Comparison of ENCODE assay signal across 15 cellular contexts in the genomic region with DNA sequence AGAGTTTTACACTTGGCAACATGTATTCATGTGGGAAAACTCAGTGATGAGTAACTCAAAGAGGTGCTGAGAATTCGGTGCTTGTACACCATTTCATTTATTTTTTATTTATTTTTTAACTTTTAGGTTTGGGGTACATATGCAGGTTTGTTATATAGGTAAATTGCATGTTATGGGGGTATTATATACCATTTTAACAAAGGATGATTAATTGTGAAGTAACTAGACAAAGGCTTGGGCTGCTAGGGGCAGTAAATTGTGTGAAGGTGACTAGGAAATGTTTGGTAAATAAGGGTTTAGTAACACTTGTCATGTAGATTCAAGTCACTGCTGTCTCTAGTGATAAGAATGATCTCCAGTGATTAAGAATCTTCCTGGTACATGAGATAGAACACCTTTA.
A peak's percentile ranks its signal among the peaks of the same experiment; 100 is the strongest.
DNase-seq lines count a peak whose midpoint lies in the region; ATAC-seq and TF ChIP-seq lines count a peak whose summit lies in the region.
"Had no signal": no experiment of that assay in that cellular context is flagged by ENCODE, and none has a peak within 500 bp of the region (broad histone marks: within the 10 kb centered on the region; RNA-seq: fewer than 3 reads in every experiment).

No MANE protein-coding gene starts in this region.

- no peaks in the 10 kb centered on the region; a peak in 1 of 3 replicates for H3K36me3 ChIP-seq in HEK293 (ENCODE audit: control insufficient read depth in 2 of 2, insufficient read depth in 1 of 2, low read length in 2 of 2)
- H3K36me3 ChIP-seq in psoas muscle (ENCODE audit: insufficient read depth in 1 of 2, low read depth in 1 of 2): peaks cover 0 to 59% of the 10 kb centered on the region in 2 donors
- no peaks in the 10 kb centered on the region for H3K36me3 ChIP-seq in A673 (ENCODE audit: insufficient read depth, low read length, poor library complexity, severe bottlenecking)

- DNase-seq in psoas muscle (no peak), A673 (ENCODE audit: low spot score) (no peak), NCI-H510A (lab: John Stamatoyannopoulos, UW) (no peak)
- DNase-seq: 8988T; AML-193; Caco-2; Calu3; CD4-positive, alpha-beta T cell; CD8-positive, alpha-beta T cell; DMS79 treated with DMSO at 0.1 percent for 48 hours; GF-D8 had no signal

- BruUV-seq in A673 (replicated peaks; lab: Mats Ljungman, UMichigan): no TSS peak

- no peaks in the 10 kb centered on the region for H3K9me3 ChIP-seq in HEK293 (ENCODE audit: control insufficient read depth, insufficient read depth, low read depth, low read length)
- H3K9me3 ChIP-seq in psoas muscle: peaks cover 2% of the 10 kb centered on the region
- no peaks in the 10 kb centered on the region for H3K9me3 ChIP-seq in A673 (ENCODE audit: low read depth, low read length, poor library complexity, severe bottlenecking)
- H3K9me3 ChIP-seq: Caco-2 had no signal

- H3K4me1 ChIP-seq in HEK293 (ENCODE audit: control insufficient read depth, insufficient read depth, low read length) (no peaks in the 10 kb centered on the region), psoas muscle (peaks cover 32% of the 10 kb centered on the region), A673 (ENCODE audit: insufficient read depth, low read length, poor library complexity, severe bottlenecking) (peaks cover 15% of the 10 kb centered on the region)
- H3K4me1 ChIP-seq: Caco-2 had no signal

- no peak for TF ChIP-seq CTCF in HEK293 (tag by site-specific recombination; IDR thresholded peaks at IDR 0.05)
- TF ChIP-seq CTCF in psoas muscle (IDR thresholded peaks at IDR 0.05): no peak
- TF ChIP-seq CTCF in A673 (conservative IDR thresholded peaks at IDR 0.05; ENCODE audit: low read depth, low read length): no peak

- POLR2A ChIA-PET in HEK293 (lab: Yijun Ruan, JAX): no interaction called here
- POLR2A ChIA-PET in A673 (lab: Charles Lee; ENCODE audit: low non-redundant PET): no interaction called here

- H3K27ac ChIP-seq in HEK293 (ENCODE audit: extremely low read depth, low read depth, low read length): no peak overlapping the region
- H3K27ac ChIP-seq in psoas muscle: peak overlapping the region; percentile 25
- no peak overlapping the region for H3K27ac ChIP-seq in A673 (ENCODE audit: low read depth, low read length, poor library complexity, severe bottlenecking)
- H3K27ac ChIP-seq: BLaER1 treated with 17β-estradiol and CSF1 and Interleukin-3, amounts not matched to agents 10 nM and 100 nM; C4-2B had no signal

- CTCF ChIA-PET in HEK293 (lab: Yijun Ruan, JAX): interaction anchor here (0.5 kb wide), 1 partner anchor 172 kb away, joined by 3 read pairs; no protein-coding TSS in a partner anchor
- CTCF ChIA-PET in A673 (lab: Charles Lee): no interaction called here

- H3K27me3 ChIP-seq in psoas muscle (ENCODE audit: insufficient read depth in 3 of 3, low read length in 2 of 3) (no peaks in the 10 kb centered on the region), A673 (replicated peaks; ENCODE audit: insufficient read depth, low read depth, low read length, poor library complexity) (no peaks in the 10 kb centered on the region)
- H3K27me3 ChIP-seq: BLaER1 treated with 17β-estradiol and CSF1 and Interleukin-3, amounts not matched to agents 10 nM and 100 nM had no signal

- WGBS in psoas muscle, 3 donors: 90 to 92% (median 90%) methylated on average over 1 of the region's 1 CpG

- H3K4me3 ChIP-seq in HEK293 (ENCODE audit: low read depth, low read length) (no peak overlapping the region), psoas muscle (no peak overlapping the region), A673 (ENCODE audit: low read depth, low read length, poor library complexity, severe bottlenecking) (no peak overlapping the region)
- H3K4me3 ChIP-seq: BLaER1 treated with 17β-estradiol and CSF1 and Interleukin-3, amounts not matched to agents 10 nM and 100 nM had no signal

- intact Hi-C loops in psoas muscle (cut with DNase I) (no loop called here), A673 (cut with micrococcal nuclease; ENCODE audit: unreplicated experiment) (no loop called here)

- no peak for ATAC-seq in psoas muscle
- ATAC-seq in HG02970 (IDR thresholded peaks at IDR 0.05; ENCODE audit: low FRiP score, unreplicated experiment): no peak
- ATAC-seq: CD8-positive, alpha-beta T cell had no signal

TF ChIP-seq in HEK293, 187 proteins besides CTCF, POLR2A, EP300 and RAD21:
- TF ChIP-seq ZSCAN16 (tag by site-specific recombination; IDR thresholded peaks at IDR 0.05): no peak
- TF ChIP-seq ZNF211 (tag by site-specific recombination; IDR thresholded peaks at IDR 0.05; ENCODE audit: low read depth): peak; percentile 96
